9 cellular contexts compared by ENCODE assay signal in genomic region chr17:17126131-17127110, GRCh38.
DNase-seq lines count a peak whose midpoint lies in the region; ATAC-seq and TF ChIP-seq lines count a peak whose summit lies in the region.
"Had no signal": no experiment of that assay in that cellular context is flagged by ENCODE, and none has a peak within 500 bp of the region (broad histone marks: within the 10 kb centered on the region; RNA-seq: fewer than 3 reads in every experiment).

No MANE protein-coding gene starts in this region.

- H3K79me2 ChIP-seq in MM.1S (ENCODE audit: low read length) = peaks cover 53% of the 10 kb centered on the region
- H3K79me2 ChIP-seq in neural progenitor cell (ENCODE audit: low read depth) = peaks cover 16% of the 10 kb centered on the region

- intact Hi-C loops in CD4-positive, alpha-beta memory T cell (cut with micrococcal nuclease) = no loop called here
- intact Hi-C loops in dorsolateral prefrontal cortex (cut with DNase I) (no loop called here), esophagus squamous epithelium (cut with DNase I) (no loop called here)

- H3F3A ChIP-seq in MM.1S (ENCODE audit: insufficient read depth, low read length) (no peaks in the 10 kb centered on the region), neural progenitor cell (ENCODE audit: low read depth) (no peaks in the 10 kb centered on the region)

- WGBS in esophagus squamous epithelium, 2 donors = 50 to 81% methylated on average over 10 to 13 of the region's 21 CpGs

- peaks cover 79% of the 10 kb centered on the region for H3K4me1 ChIP-seq in CD4-positive, alpha-beta memory T cell (ENCODE audit: insufficient read depth, low read length)
- H3K4me1 ChIP-seq in MM.1S (ENCODE audit: low read length) (peaks cover 14% of the 10 kb centered on the region), neural progenitor cell (peaks cover 14% of the 10 kb centered on the region), esophagus squamous epithelium (peaks cover 0 to 81% (median 5%) of the 10 kb centered on the region in 3 donors)

- H3K27me3 ChIP-seq in CD4-positive, alpha-beta memory T cell (ENCODE audit: insufficient read depth, low read length) = no peaks in the 10 kb centered on the region
- H3K27me3 ChIP-seq in MM.1S (replicated peaks; ENCODE audit: insufficient read depth, low read length) (no peaks in the 10 kb centered on the region), dorsolateral prefrontal cortex (no peaks in the 10 kb centered on the region), neural progenitor cell (no peaks in the 10 kb centered on the region), esophagus squamous epithelium (no peaks in the 10 kb centered on the region)

- H3K4me2 ChIP-seq in MM.1S (ENCODE audit: low read depth, low read length) (no peak overlapping the region; the same call in 1 of the 2 replicates), neural progenitor cell (no peak overlapping the region)
- H3K4me2 ChIP-seq: SK-N-SH had no signal

- H3K9me2 ChIP-seq in MM.1S (replicated peaks; ENCODE audit: insufficient read depth, low read length) = no peaks in the 10 kb centered on the region
- H3K9me2 ChIP-seq: SK-N-SH had no signal

- H2AFZ ChIP-seq in MM.1S (ENCODE audit: low read length) = no peak overlapping the region
- no peak overlapping the region for H2AFZ ChIP-seq in neural progenitor cell (replicated peaks)

- no peaks in the 10 kb centered on the region for H3K9me3 ChIP-seq in CD4-positive, alpha-beta memory T cell (ENCODE audit: control insufficient read depth in 1 of 2, low read length in 2 of 2)
- H3K9me3 ChIP-seq in MM.1S (replicated peaks; ENCODE audit: insufficient read depth, low read length) (no peaks in the 10 kb centered on the region), neural progenitor cell (ENCODE audit: low read depth) (no peaks in the 10 kb centered on the region), esophagus squamous epithelium (no peaks in the 10 kb centered on the region)
- H3K9me3 ChIP-seq: SK-N-SH had no signal

- POLR2A ChIA-PET in CD4-positive, alpha-beta memory T cell (lab: Charles Lee; ENCODE audit: partially characterized antibody) = interaction anchor here (0.6 to 1.8 kb wide), 14 partner anchors 15 to 155 kb away, joined by 3 to 13 read pairs (median 3); partner anchors contain the start of genes COPS3, FLCN and PLD6

- no peak for ATAC-seq in HG03135 (IDR thresholded peaks at IDR 0.05; ENCODE audit: unreplicated experiment)

- peak overlapping the region; percentile 84 to 95 (median 93) for H3K27ac Mint-ChIP-seq in CD4-positive, alpha-beta memory T cell
- peak overlapping the region; percentile 91 for H3K27ac Mint-ChIP-seq in neural progenitor cell

- TF ChIP-seq CTCF in MM.1S (IDR thresholded peaks at IDR 0.05; ENCODE audit: low read length) (no peak), dorsolateral prefrontal cortex (IDR thresholded peaks at IDR 0.05 in 54 of 56, conservative IDR thresholded peaks at IDR 0.05 in 2 of 56; ENCODE audit: low read depth in 1 of 56, partially characterized antibody in 56 of 56) (no peak), neural progenitor cell (IDR thresholded peaks at IDR 0.05) (no peak), esophagus squamous epithelium (IDR thresholded peaks at IDR 0.05) (no peak)

- peak overlapping the region; percentile 53 for H3K27ac ChIP-seq in CD4-positive, alpha-beta memory T cell (ENCODE audit: low read depth, low read length)
- H3K27ac ChIP-seq in MM.1S (ENCODE audit: low read length) = peak overlapping the region; percentile 42; the same call in 1 of the 2 replicates
- H3K27ac ChIP-seq in dorsolateral prefrontal cortex = peak overlapping the region in 57 of 59 donors; percentile 10 to 87 (median 69)
- no peak overlapping the region for H3K27ac ChIP-seq in neural progenitor cell
- peak overlapping the region in 2 of 4 donors; percentile 55 to 73 for H3K27ac ChIP-seq in esophagus squamous epithelium

- H4K20me1 ChIP-seq in MM.1S (ENCODE audit: insufficient read depth, low read length) = no peaks in the 10 kb centered on the region; the same call in none of the 2 replicates
- peaks cover 27% of the 10 kb centered on the region for H4K20me1 ChIP-seq in neural progenitor cell (ENCODE audit: low read depth)

- H3K36me3 Mint-ChIP-seq in CD4-positive, alpha-beta memory T cell = peaks cover 11 to 17% of the 10 kb centered on the region in 2 donors
- peaks cover 10% of the 10 kb centered on the region for H3K36me3 Mint-ChIP-seq in neural progenitor cell

- peaks cover 45 to 78% (median 65%) of the 10 kb centered on the region in 4 donors for H3K4me1 Mint-ChIP-seq in CD4-positive, alpha-beta memory T cell
- H3K4me1 Mint-ChIP-seq in neural progenitor cell = peaks cover 34% of the 10 kb centered on the region

- H3K9me3 Mint-ChIP-seq in CD4-positive, alpha-beta memory T cell = no peaks in the 10 kb centered on the region
- no peaks in the 10 kb centered on the region for H3K9me3 Mint-ChIP-seq in neural progenitor cell

- H3K4me3 ChIP-seq in CD4-positive, alpha-beta memory T cell (ENCODE audit: low read length in 2 of 2) = peak overlapping the region in 1 of 2 donors; percentile 5
- no peak overlapping the region for H3K4me3 ChIP-seq in MM.1S (ENCODE audit: low read length)
- peak overlapping the region in 7 of 59 donors; percentile 0 to 28 (median 10) for H3K4me3 ChIP-seq in dorsolateral prefrontal cortex
- no peak overlapping the region for H3K4me3 ChIP-seq in neural progenitor cell
- no peak overlapping the region for H3K4me3 ChIP-seq in esophagus squamous epithelium

- CTCF ChIA-PET in CD4-positive, alpha-beta memory T cell (lab: Charles Lee; ENCODE audit: partially characterized antibody) = interaction anchor here (1.0 to 2.0 kb wide), 6 partner anchors 9 to 85 kb away, joined by 3 to 11 read pairs (median 4); no protein-coding TSS in a partner anchor

- no peak for TF ChIP-seq POLR2A in esophagus squamous epithelium (IDR thresholded peaks at IDR 0.05)

- peak in 1 of 5 donors; percentile 15 for DNase-seq in CD4-positive, alpha-beta memory T cell
- no peak for DNase-seq in MM.1S
- peak in 1 of 10 donors; percentile 59 for DNase-seq in dorsolateral prefrontal cortex
- DNase-seq in neural progenitor cell (ENCODE audit: low spot score) = no peak
- DNase-seq in DMS153 treated with DMSO at 0.1 percent for 48 hours (lab: John Stamatoyannopoulos, UW; ENCODE audit: unreplicated experiment) = no peak
- no peak for DNase-seq in esophagus squamous epithelium (lab: John Stamatoyannopoulos, UW)
- DNase-seq: stimulated activated CD4-positive, alpha-beta T cell treated with anti-CD3 and anti-CD28 coated beads, Interleukin-4, amount 100 ng/mL, for 4 hours had no signal

- H3K4me3 Mint-ChIP-seq in CD4-positive, alpha-beta memory T cell = peak overlapping the region; percentile 36 to 89 (median 82)
- no peak overlapping the region for H3K4me3 Mint-ChIP-seq in neural progenitor cell

- H3K9ac ChIP-seq in MM.1S (ENCODE audit: low read length) = no peak overlapping the region
- H3K9ac ChIP-seq in neural progenitor cell = no peak overlapping the region
- H3K9ac ChIP-seq: SK-N-SH had no signal

- no peaks in the 10 kb centered on the region for H3K27me3 Mint-ChIP-seq in CD4-positive, alpha-beta memory T cell
- peaks cover 5% of the 10 kb centered on the region for H3K27me3 Mint-ChIP-seq in neural progenitor cell (ENCODE audit: insufficient read depth, low read depth)

- H3K36me3 ChIP-seq in CD4-positive, alpha-beta memory T cell (ENCODE audit: insufficient read depth, low read length) = peaks cover 23% of the 10 kb centered on the region
- H3K36me3 ChIP-seq in MM.1S (replicated peaks; ENCODE audit: insufficient read depth, low read length) (no peaks in the 10 kb centered on the region), neural progenitor cell (no peaks in the 10 kb centered on the region), esophagus squamous epithelium (peaks cover 0 to 53% (median 10%) of the 10 kb centered on the region in 3 donors)
